In the genomic region with DNA sequence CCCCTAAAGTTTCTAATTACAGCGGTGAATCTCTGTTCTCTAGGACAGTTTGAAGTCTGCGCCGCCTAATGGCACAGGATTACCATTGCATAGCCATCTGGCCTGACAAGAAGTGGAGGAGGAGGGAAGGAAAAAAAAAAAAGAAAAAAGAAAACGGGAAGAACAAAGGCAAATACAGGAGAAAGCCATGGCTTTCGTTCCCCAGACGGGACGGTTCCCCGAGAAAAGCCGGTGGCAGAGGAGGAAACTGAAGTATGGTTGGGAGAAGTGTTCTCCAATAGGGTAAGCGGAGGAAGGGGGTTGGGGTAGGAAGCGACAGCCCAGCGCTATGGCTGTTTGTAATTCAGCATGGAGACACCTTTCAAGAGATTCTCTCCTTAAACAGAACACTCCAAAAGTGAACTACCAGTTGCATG, we compare ENCODE assay signal across 8 cellular contexts.
A peak's percentile ranks its signal among the peaks of the same experiment; 100 is the strongest.
DNase-seq lines count a peak whose midpoint lies in the region; ATAC-seq and TF ChIP-seq lines count a peak whose summit lies in the region.

No MANE protein-coding gene starts in this region.

- H3K27me3 Mint-ChIP-seq in activated CD4-positive, alpha-beta memory T cell treated with anti-CD3 and anti-CD28 coated beads, Interleukin-2, amount 10 ng/mL, durations not matched to agents 7 days and 5 days, result peaks cover 10% of the 10 kb centered on the region
- H3K27me3 Mint-ChIP-seq in naive B cell, result peaks cover 0 to 5% (median 0%) of the 10 kb centered on the region in 3 donors

- peak overlapping the region; percentile 88 for H3K4me2 ChIP-seq in fibroblast of lung (ENCODE audit: extremely low read depth, insufficient read depth, low read length)

- ATAC-seq in Right ventricle myocardium inferior, result peak; percentile 81
- ATAC-seq in HG02763 (IDR thresholded peaks at IDR 0.05; ENCODE audit: unreplicated experiment), result peak; percentile 56
- ATAC-seq in naive B cell (ENCODE audit: low read depth in 2 of 2), result peak; percentile 50 to 57

- TF ChIP-seq CTCF in fibroblast of lung (conservative IDR thresholded peaks at IDR 0.05 in 1 of 2, IDR thresholded peaks at IDR 0.05 in 1 of 2; ENCODE audit: low read depth in 1 of 2, low read length in 2 of 2), result peak; percentile 65 to 69

- H3K36me3 ChIP-seq in fibroblast of lung (ENCODE audit: control insufficient read depth, insufficient read depth, low read length), result no peaks in the 10 kb centered on the region
- H3K36me3 ChIP-seq in thymus (ENCODE audit: control insufficient read depth, insufficient read depth), result no peaks in the 10 kb centered on the region

- H3K27ac Mint-ChIP-seq in activated CD4-positive, alpha-beta memory T cell treated with anti-CD3 and anti-CD28 coated beads, Interleukin-2, amount 10 ng/mL, durations not matched to agents 7 days and 5 days, result peak overlapping the region; percentile 70
- H3K27ac Mint-ChIP-seq in naive B cell, result peak overlapping the region in 4 of 6 donors; percentile 15 to 69 (median 46)

- H2AFZ ChIP-seq in fibroblast of lung (ENCODE audit: low read length), result peak overlapping the region; percentile 77

- H3K4me1 ChIP-seq in fibroblast of lung (ENCODE audit: control insufficient read depth, extremely low read depth, insufficient read depth, low read length) (no peaks in the 10 kb centered on the region), thymus (ENCODE audit: control insufficient read depth, insufficient read depth, low read length) (no peaks in the 10 kb centered on the region)

- peak overlapping the region; percentile 83 for H3K4me3 Mint-ChIP-seq in activated CD4-positive, alpha-beta memory T cell treated with anti-CD3 and anti-CD28 coated beads, Interleukin-2, amount 10 ng/mL, durations not matched to agents 7 days and 5 days
- peak overlapping the region; percentile 90 to 99 (median 96) for H3K4me3 Mint-ChIP-seq in naive B cell

- H3K9me3 Mint-ChIP-seq in activated CD4-positive, alpha-beta memory T cell treated with anti-CD3 and anti-CD28 coated beads, Interleukin-2, amount 10 ng/mL, durations not matched to agents 7 days and 5 days, result no peaks in the 10 kb centered on the region
- H3K9me3 Mint-ChIP-seq in naive B cell, result no peaks in the 10 kb centered on the region

- H3K27me3 ChIP-seq in fibroblast of lung (ENCODE audit: control insufficient read depth, insufficient read depth, low read length) (no peaks in the 10 kb centered on the region), thymus (ENCODE audit: control insufficient read depth, insufficient read depth) (no peaks in the 10 kb centered on the region)

- H3K9ac ChIP-seq in fibroblast of lung (ENCODE audit: insufficient read depth, low read length), result peak overlapping the region; percentile 53

- CTCF ChIA-PET in activated CD4-positive, alpha-beta memory T cell treated with anti-CD3 and anti-CD28 coated beads, Interleukin-2, amount 10 ng/mL, durations not matched to agents 7 days and 5 days (lab: Charles Lee), result interaction anchor here (1.2 to 2.3 kb wide), 3 partner anchors 10 to 81 kb away, joined by 3 to 6 read pairs (median 3); partner anchors contain the start of genes HMGN5 and SH3BGRL

- H3K27ac ChIP-seq in fibroblast of lung (ENCODE audit: insufficient read depth, low read length) (no peak overlapping the region), thymus (ENCODE audit: low read depth) (peak overlapping the region; percentile 25)

- no peak for DNase-seq in Right ventricle myocardium inferior (ENCODE audit: missing footprints)
- DNase-seq in cardiac septum (ENCODE audit: low spot score), result no peak
- DNase-seq in NCI-H1417 (lab: John Stamatoyannopoulos, UW), result peak in 2 of 3 experiments; percentile 68 to 72
- DNase-seq in activated CD4-positive, alpha-beta memory T cell treated with anti-CD3 and anti-CD28 coated beads, Interleukin-2, amount 10 ng/mL, durations not matched to agents 7 days and 5 days, result peak; percentile 32
- DNase-seq in fibroblast of lung (ENCODE audit: low read depth in 2 of 2), result peak; percentile 49 to 59
- DNase-seq in naive B cell, result peak; percentile 38

- H3K4me3 ChIP-seq in fibroblast of lung (replicated peaks in 1 of 4; ENCODE audit: control extremely low read depth in 1 of 4, insufficient read depth in 1 of 4, low read depth in 3 of 4, low read length in 4 of 4) (peak overlapping the region; percentile 41 to 92 (median 58)), thymus (ENCODE audit: low read length) (peak overlapping the region; percentile 59)

- H3K79me2 ChIP-seq in fibroblast of lung (ENCODE audit: control insufficient read depth, insufficient read depth, low read length), result no peaks in the 10 kb centered on the region

- no peaks in the 10 kb centered on the region for H4K20me1 ChIP-seq in fibroblast of lung (ENCODE audit: control insufficient read depth, extremely low read depth, insufficient read depth, low read length)

- peaks cover 13% of the 10 kb centered on the region for H3K4me1 Mint-ChIP-seq in activated CD4-positive, alpha-beta memory T cell treated with anti-CD3 and anti-CD28 coated beads, Interleukin-2, amount 10 ng/mL, durations not matched to agents 7 days and 5 days
- H3K4me1 Mint-ChIP-seq in naive B cell, result peaks cover 0 to 5% (median 2%) of the 10 kb centered on the region in 3 donors

- POLR2A ChIA-PET in activated CD4-positive, alpha-beta memory T cell treated with anti-CD3 and anti-CD28 coated beads, Interleukin-2, amount 10 ng/mL, durations not matched to agents 7 days and 5 days (lab: Charles Lee), result interaction anchor here (1.2 kb wide), 1 partner anchor 81 kb away, joined by 5 read pairs; the partner anchor contains the start of genes HMGN5 and SH3BGRL

- H3K9me3 ChIP-seq in fibroblast of lung (ENCODE audit: control insufficient read depth, insufficient read depth, low read depth, low read length) (no peaks in the 10 kb centered on the region), thymus (ENCODE audit: control insufficient read depth) (no peaks in the 10 kb centered on the region)

- H3K36me3 Mint-ChIP-seq in activated CD4-positive, alpha-beta memory T cell treated with anti-CD3 and anti-CD28 coated beads, Interleukin-2, amount 10 ng/mL, durations not matched to agents 7 days and 5 days (ENCODE audit: low read depth), result no peaks in the 10 kb centered on the region
- H3K36me3 Mint-ChIP-seq in naive B cell, result no peaks in the 10 kb centered on the region

- intact Hi-C loops in Right ventricle myocardium inferior (cut with DNase I) (no loop called here), cardiac septum (cut with DNase I) (no loop called here)

- under 1% methylated on average over 12 of the region's 12 CpGs for whole genome bisulfite sequencing in thymus

Comparison
In these comparisons a context has a peak if more than half of its experiments do, and no peak if none do; other contexts are left out.
1. DNase-seq: peak in NCI-H1417 (2 of 3), activated CD4-positive, alpha-beta memory T cell treated with anti-CD3 and anti-CD28 coated beads, Interleukin-2, amount 10 ng/mL, durations not matched to agents 7 days and 5 days (single experiment), fibroblast of lung (2 of 2) and naive B cell (single experiment); none in Right ventricle myocardium inferior (single experiment) and cardiac septum (single experiment).
2. Peak in every context shown above with its lines, with median percentiles within 50 percentile points of each other: ATAC-seq.